Comparison of ENCODE assay signal across 9 cellular contexts in genomic region chr1:193069748-193070394, GRCh38.
DNase-seq lines count a peak whose midpoint lies in the region; ATAC-seq lines count a peak whose summit lies in the region.
"Had no signal": no experiment of that assay in that cellular context is flagged by ENCODE, and none has a peak within 500 bp of the region (broad histone marks: within the 10 kb centered on the region; RNA-seq: fewer than 3 reads in every experiment).

No MANE protein-coding gene starts in this region.

- peak overlapping the region; percentile 32 for H3K4me3 Mint-ChIP-seq in T-helper 2 cell treated with Interferon-gamma antibody and Interleukin-4, amounts not matched to agents 5 μg/mL and 100 μg/mL, for 36 hours

- H3K27me3 Mint-ChIP-seq in T-helper 2 cell treated with Interferon-gamma antibody and Interleukin-4, amounts not matched to agents 5 μg/mL and 100 μg/mL, for 36 hours (ENCODE audit: low read depth), result no peaks in the 10 kb centered on the region

- ATAC-seq in HG02759 (IDR thresholded peaks at IDR 0.05; ENCODE audit: unreplicated experiment), result peak; percentile 45
- no peak for ATAC-seq in GM19467 (IDR thresholded peaks at IDR 0.05; ENCODE audit: unreplicated experiment)
- no peak for ATAC-seq in GM21367 (IDR thresholded peaks at IDR 0.05; ENCODE audit: unreplicated experiment)
- ATAC-seq in HG03378 (IDR thresholded peaks at IDR 0.05; ENCODE audit: unreplicated experiment), result no peak

- DNase-seq in DMS114 treated with DMSO at 0.1 percent for 48 hours (lab: John Stamatoyannopoulos, UW; ENCODE audit: unreplicated experiment) (peak; percentile 54), iPS-NIHi7 (ENCODE audit: extremely low spot score) (peak; percentile 48), cortex of kidney (lab: John Stamatoyannopoulos, UW) (no peak)
- no peak for DNase-seq in T-helper 2 cell treated with Interferon-gamma antibody and Interleukin-4, amounts not matched to agents 5 μg/mL and 100 μg/mL, for 36 hours (ENCODE audit: low spot score)
- DNase-seq: NCI-H510A had no signal

- peaks cover 17% of the 10 kb centered on the region for H3K36me3 Mint-ChIP-seq in T-helper 2 cell treated with Interferon-gamma antibody and Interleukin-4, amounts not matched to agents 5 μg/mL and 100 μg/mL, for 36 hours (ENCODE audit: low read depth)

- H3K9me3 Mint-ChIP-seq in T-helper 2 cell treated with Interferon-gamma antibody and Interleukin-4, amounts not matched to agents 5 μg/mL and 100 μg/mL, for 36 hours, result no peaks in the 10 kb centered on the region

- peaks cover 31% of the 10 kb centered on the region for H3K4me1 Mint-ChIP-seq in T-helper 2 cell treated with Interferon-gamma antibody and Interleukin-4, amounts not matched to agents 5 μg/mL and 100 μg/mL, for 36 hours (ENCODE audit: low read depth)

- H3K27ac Mint-ChIP-seq in T-helper 2 cell treated with Interferon-gamma antibody and Interleukin-4, amounts not matched to agents 5 μg/mL and 100 μg/mL, for 36 hours, result peak overlapping the region; percentile 51

Comparison
In these comparisons a context has a peak if more than half of its experiments do, and no peak if none do; other contexts are left out.
1. DNase-seq: peak in DMS114 treated with DMSO at 0.1 percent for 48 hours (single experiment) and iPS-NIHi7 (single experiment); none in T-helper 2 cell treated with Interferon-gamma antibody and Interleukin-4, amounts not matched to agents 5 μg/mL and 100 μg/mL, for 36 hours (single experiment) and cortex of kidney (single experiment).